Comparison of ENCODE assay signal across 8 cellular contexts in the genomic region with DNA sequence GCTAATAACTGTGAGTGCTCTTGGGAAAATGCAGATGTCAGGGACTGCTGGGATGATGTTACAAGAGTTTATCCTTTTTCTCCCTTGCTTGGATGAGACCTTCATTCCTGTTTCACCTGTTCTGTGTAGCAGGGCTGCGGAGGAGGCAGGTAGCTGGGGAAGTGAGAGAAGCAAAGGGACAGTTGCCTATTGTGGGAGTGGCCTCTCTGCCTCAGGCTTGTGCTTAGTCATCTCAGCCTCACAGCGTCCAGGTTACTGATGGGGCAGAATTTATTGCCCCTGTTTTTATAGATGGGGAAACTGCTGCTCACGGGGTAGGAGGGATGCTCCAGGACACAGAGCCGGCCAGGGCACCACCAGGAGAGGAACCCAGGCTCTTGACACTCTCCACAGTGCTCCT. TPM values are rescaled to one million over a fixed set of nuclear protein-coding genes. Genes with fewer than 3 reads are reported as not detected.
DNase-seq lines count a peak whose midpoint lies in the region; ATAC-seq and TF ChIP-seq lines count a peak whose summit lies in the region.

No MANE protein-coding gene starts in this region.

- H3K27ac Mint-ChIP-seq in CD4-positive, alpha-beta memory T cell, result peak overlapping the region in 4 of 7 donors; percentile 4 to 83 (median 26)
- no peak overlapping the region for H3K27ac Mint-ChIP-seq in activated T-helper 17 cell treated with anti-CD3 and anti-CD28 coated beads, Interleukin-2, amount 50 U/mL, for 72 hours

- peaks cover 0 to 8% of the 10 kb centered on the region in 2 donors for H3K36me3 Mint-ChIP-seq in CD4-positive, alpha-beta memory T cell
- H3K36me3 Mint-ChIP-seq in activated T-helper 17 cell treated with anti-CD3 and anti-CD28 coated beads, Interleukin-2, amount 50 U/mL, for 72 hours (ENCODE audit: low read depth), result no peaks in the 10 kb centered on the region

- no peaks in the 10 kb centered on the region for H3K9me3 Mint-ChIP-seq in CD4-positive, alpha-beta memory T cell
- H3K9me3 Mint-ChIP-seq in activated T-helper 17 cell treated with anti-CD3 and anti-CD28 coated beads, Interleukin-2, amount 50 U/mL, for 72 hours, result no peaks in the 10 kb centered on the region

- DNase-seq in CD4-positive, alpha-beta memory T cell, result no peak
- peak; percentile 41 for DNase-seq in iris pigment epithelial cell (ENCODE audit: low read depth)
- no peak for DNase-seq in tibial nerve (ENCODE audit: low spot score in 2 of 2)
- DNase-seq in NCI-H2196 treated with DMSO at 0.1 percent for 48 hours (lab: John Stamatoyannopoulos, UW; ENCODE audit: unreplicated experiment), result no peak
- DNase-seq in putamen (ENCODE audit: low spot score), result no peak

- H3K9me3 ChIP-seq in CD4-positive, alpha-beta memory T cell (ENCODE audit: control insufficient read depth in 1 of 2, low read length in 2 of 2), result no peaks in the 10 kb centered on the region
- H3K9me3 ChIP-seq in tibial nerve, result no peaks in the 10 kb centered on the region

- peaks cover 16 to 47% (median 24%) of the 10 kb centered on the region in 4 donors for H3K4me1 Mint-ChIP-seq in CD4-positive, alpha-beta memory T cell
- no peaks in the 10 kb centered on the region for H3K4me1 Mint-ChIP-seq in activated T-helper 17 cell treated with anti-CD3 and anti-CD28 coated beads, Interleukin-2, amount 50 U/mL, for 72 hours

- H3K27me3 Mint-ChIP-seq in CD4-positive, alpha-beta memory T cell, result no peaks in the 10 kb centered on the region
- H3K27me3 Mint-ChIP-seq in activated T-helper 17 cell treated with anti-CD3 and anti-CD28 coated beads, Interleukin-2, amount 50 U/mL, for 72 hours, result no peaks in the 10 kb centered on the region

- peaks cover 9% of the 10 kb centered on the region for H3K4me1 ChIP-seq in CD4-positive, alpha-beta memory T cell (ENCODE audit: insufficient read depth, low read length)
- H3K4me1 ChIP-seq in tibial nerve, result peaks cover 0 to 21% (median 6%) of the 10 kb centered on the region in 4 donors

- intact Hi-C loops in CD4-positive, alpha-beta memory T cell (cut with micrococcal nuclease), result loop anchor here (5.0 kb wide), 1 partner anchor 205 kb away; no protein-coding TSS in a partner anchor

- ATAC-seq in HG03378 (IDR thresholded peaks at IDR 0.05; ENCODE audit: unreplicated experiment) (peak; percentile 35), GM21526 (IDR thresholded peaks at IDR 0.05; ENCODE audit: low FRiP score, unreplicated experiment) (no peak)
- no peak for ATAC-seq in activated T-helper 17 cell treated with anti-CD3 and anti-CD28 coated beads, Interleukin-2, amount 50 U/mL, for 72 hours (replicated peaks)

- H3K36me3 ChIP-seq in CD4-positive, alpha-beta memory T cell (ENCODE audit: insufficient read depth, low read length), result no peaks in the 10 kb centered on the region
- no peaks in the 10 kb centered on the region for H3K36me3 ChIP-seq in tibial nerve

- H3K27ac ChIP-seq in CD4-positive, alpha-beta memory T cell (ENCODE audit: low read depth, low read length), result no peak overlapping the region
- H3K27ac ChIP-seq in tibial nerve, result peak overlapping the region in 3 of 4 donors; percentile 88 to 94 (median 90)

- POLR2A ChIA-PET in CD4-positive, alpha-beta memory T cell (lab: Charles Lee; ENCODE audit: partially characterized antibody), result interaction anchor here (1.5 to 4.3 kb wide), 2 partner anchors 11 to 54 kb away, joined by 5 to 26 read pairs; a partner anchor contains a TSS

- TF ChIP-seq EP300 in tibial nerve (IDR thresholded peaks at IDR 0.05), result no peak

- H3K4me3 ChIP-seq in CD4-positive, alpha-beta memory T cell (ENCODE audit: low read length in 2 of 2), result no peak overlapping the region
- no peak overlapping the region for H3K4me3 ChIP-seq in tibial nerve

- WGBS in tibial nerve, 2 donors, result 30 to 44% methylated on average over 4 of the region's 4 CpGs

- no peaks in the 10 kb centered on the region for H3K27me3 ChIP-seq in CD4-positive, alpha-beta memory T cell (ENCODE audit: insufficient read depth, low read length)
- peaks cover 0 to 2% of the 10 kb centered on the region in 2 donors for H3K27me3 ChIP-seq in tibial nerve

- CTCF ChIA-PET in CD4-positive, alpha-beta memory T cell (lab: Charles Lee; ENCODE audit: partially characterized antibody), result interaction anchor here (3.4 to 6.1 kb wide), 4 partner anchors 9 to 51 kb away, joined by 21 to 140 read pairs (median 64); a partner anchor contains a TSS

- TF ChIP-seq POLR2A in tibial nerve (IDR thresholded peaks at IDR 0.05), result no peak

- peak overlapping the region; percentile 73 to 89 (median 84) for H3K4me3 Mint-ChIP-seq in CD4-positive, alpha-beta memory T cell
- H3K4me3 Mint-ChIP-seq in activated T-helper 17 cell treated with anti-CD3 and anti-CD28 coated beads, Interleukin-2, amount 50 U/mL, for 72 hours, result peak overlapping the region; percentile 76

- TF ChIP-seq CTCF in tibial nerve (IDR thresholded peaks at IDR 0.05), result no peak

RNA-seq across cellular contexts. Expression of a gene that starts 1.7 kb away (rescaled TPM):
- total RNA-seq in CD4-positive, alpha-beta memory T cell, result 10 to 100 TPM; 13.6 to 15.4 TPM
- 1 to 10 TPM; 8.6 to 8.7 TPM for polyA plus RNA-seq in CD4-positive, alpha-beta memory T cell
- 10 to 100 TPM in 1 of 2 donors, 1 to 10 TPM in 1; 9.5 to 12.6 TPM for total RNA-seq in activated T-helper 17 cell treated with anti-CD3 and anti-CD28 coated beads, Interleukin-2, amount 50 U/mL, for 72 hours
- total RNA-seq in tibial nerve, result 10 to 100 TPM; 11.3 to 31.2 (median 24.9) TPM

RNA-seq across cellular contexts. Expression of a gene that starts 43.2 kb away (rescaled TPM):
- not detected for total RNA-seq in CD4-positive, alpha-beta memory T cell
- not detected for polyA plus RNA-seq in CD4-positive, alpha-beta memory T cell
- total RNA-seq in activated T-helper 17 cell treated with anti-CD3 and anti-CD28 coated beads, Interleukin-2, amount 50 U/mL, for 72 hours, result not detected
- total RNA-seq in tibial nerve, result not detected

RNA-seq across cellular contexts. Expression of a gene that starts 53.7 kb away (rescaled TPM):
- 10 to 100 TPM; 33.2 to 35.9 TPM for total RNA-seq in CD4-positive, alpha-beta memory T cell
- polyA plus RNA-seq in CD4-positive, alpha-beta memory T cell, result 10 to 100 TPM; 85.6 to 92.2 TPM
- total RNA-seq in activated T-helper 17 cell treated with anti-CD3 and anti-CD28 coated beads, Interleukin-2, amount 50 U/mL, for 72 hours, result 10 to 100 TPM; 51.2 to 92.8 TPM
- 10 to 100 TPM; 30.0 to 41.0 (median 32.9) TPM for total RNA-seq in tibial nerve
